Comparison of ENCODE assay signal across 18 cellular contexts in genomic region chr6:163866192-163866591, GRCh38.
DNase-seq lines count a peak whose midpoint lies in the region; ATAC-seq, FAIRE-seq and TF ChIP-seq lines count a peak whose summit lies in the region.
"Had no signal": no experiment of that assay in that cellular context is flagged by ENCODE, and none has a peak within 500 bp of the region (broad histone marks: within the 10 kb centered on the region; RNA-seq: fewer than 3 reads in every experiment).

No MANE protein-coding gene starts in this region.

- no peak overlapping the region for H2AK5ac ChIP-seq in H1 (ENCODE audit: low read depth, low read length)

- no peak overlapping the region for H3K27ac ChIP-seq in H1 (ENCODE audit: low read depth, low read length)
- H3K27ac ChIP-seq in spleen = no peak overlapping the region
- H3K27ac ChIP-seq: C4-2B, SJCRH30 had no signal

- H3K18ac ChIP-seq in H1 (ENCODE audit: extremely low read depth, low read length) = no peak overlapping the region; the same call in 1 of the 2 replicates

- H2BK12ac ChIP-seq in H1 (ENCODE audit: low read depth, low read length) = peak overlapping the region; percentile 45; the same call in 1 of the 2 replicates

- FAIRE-seq in H1 (lab: Jason Lieb, UNC) = no peak
- FAIRE-seq: G401.6 had no signal

- H4K91ac ChIP-seq in H1 (replicated peaks; ENCODE audit: insufficient read length, low read length) = no peak overlapping the region

- H3K4me1 ChIP-seq in H1 (replicated peaks in 1 of 4; ENCODE audit: control insufficient read depth in 3 of 4, insufficient read depth in 4 of 4, low read length in 3 of 4) (peaks cover 2 to 14% (median 6%) of the 10 kb centered on the region in 4 experiments), spleen (peaks cover 0 to 6% (median 0%) of the 10 kb centered on the region in 6 donors)

- no peak for TF ChIP-seq POLR2A in H1 (IDR thresholded peaks at IDR 0.05; ENCODE audit: control extremely low read depth in 1 of 2, low read depth in 2 of 2, low read length in 2 of 2)
- no peak for TF ChIP-seq POLR2A in spleen (IDR thresholded peaks at IDR 0.05)

- H3K4me1 Mint-ChIP-seq in activated T-cell treated with anti-CD3 and anti-CD28 coated beads, Interleukin-2, amount 50 U/mL, for 4 hours (ENCODE audit: low read depth) = no peaks in the 10 kb centered on the region

- CTCF ChIA-PET in H1 (lab: Charles Lee; ENCODE audit: partially characterized antibody) = interaction anchor here (1.0 to 1.5 kb wide), 2 partner anchors 45 to 140 kb away, joined by 3 read pairs; no protein-coding TSS in a partner anchor

- no peaks in the 10 kb centered on the region for H4K20me1 ChIP-seq in H1 (replicated peaks in 1 of 2; ENCODE audit: control insufficient read depth in 1 of 2, insufficient read depth in 2 of 2, low read length in 2 of 2)

- H2AFZ ChIP-seq in H1 (ENCODE audit: low read length) = peak overlapping the region; percentile 43; the same call in 1 of the 2 replicates

- TF ChIP-seq CTCF in H1 (IDR thresholded peaks at IDR 0.05; ENCODE audit: control extremely low read depth in 1 of 3, insufficient read depth in 1 of 3, low read depth in 1 of 3, low read length in 3 of 3) (no peak), spleen (IDR thresholded peaks at IDR 0.05 in 8 of 11, conservative IDR thresholded peaks at IDR 0.05 in 3 of 11) (no peak)

- DNase-seq in Daoy (ENCODE audit: low read depth) = peak; percentile 43
- DNase-seq in H7 = peak; percentile 33
- DNase-seq in H1 (ENCODE audit: low read depth in 1 of 2, low spot score in 2 of 2) = no peak
- DNase-seq in islet precursor cell = peak; percentile 79
- no peak for DNase-seq in spleen
- no peak for DNase-seq in activated CD4-positive, alpha-beta T cell treated with anti-CD3 and anti-CD28 coated beads for 48 hours
- DNase-seq in activated T-cell treated with anti-CD3 and anti-CD28 coated beads, Interleukin-2, amount 50 U/mL, for 4 hours = no peak
- DNase-seq: ACHN, DMS79 treated with DMSO at 0.1 percent for 48 hours, KG1, NCI-H1105 treated with DMSO at 0.1 percent for 48 hours, NCI-H1694, NCI-H510A, NCI-H774, RPMI8226, SJCRH30 had no signal

- H3K56ac ChIP-seq in H1 (replicated peaks; ENCODE audit: insufficient read length, low read depth, low read length) = no peak overlapping the region

- no peak overlapping the region for H3K14ac ChIP-seq in H1 (ENCODE audit: insufficient read length)

- no peak overlapping the region for H3K9ac ChIP-seq in H1 (replicated peaks in 1 of 4; ENCODE audit: extremely low read depth in 1 of 4, low read depth in 3 of 4, low read length in 3 of 4)

- TF ChIP-seq RAD21 in H1 (IDR thresholded peaks at IDR 0.05 in 1 of 2, conservative IDR thresholded peaks at IDR 0.05 in 1 of 2; ENCODE audit: low read depth in 2 of 2, low read length in 2 of 2) = no peak; a peak in 1 of 4 replicates

- H2BK20ac ChIP-seq in H1 (ENCODE audit: low read length) = no peak overlapping the region

- H3K27me3 Mint-ChIP-seq in activated T-cell treated with anti-CD3 and anti-CD28 coated beads, Interleukin-2, amount 50 U/mL, for 4 hours (ENCODE audit: low read depth) = peaks cover 15% of the 10 kb centered on the region

- H3K9me3 Mint-ChIP-seq in activated T-cell treated with anti-CD3 and anti-CD28 coated beads, Interleukin-2, amount 50 U/mL, for 4 hours = no peaks in the 10 kb centered on the region

- ATAC-seq in activated T-cell treated with anti-CD3 and anti-CD28 coated beads, Interleukin-2, amount 50 U/mL, for 4 hours = no peak

- H3K36me3 ChIP-seq in H7 (replicated peaks; ENCODE audit: control insufficient read depth, insufficient read depth, low read length) = no peaks in the 10 kb centered on the region
- H3K36me3 ChIP-seq in H1 (ENCODE audit: control insufficient read depth in 2 of 4, insufficient read depth in 4 of 4, low read length in 3 of 4) = no peaks in the 10 kb centered on the region
- H3K36me3 ChIP-seq in spleen = no peaks in the 10 kb centered on the region
- H3K36me3 ChIP-seq: SJCRH30 had no signal

- H3K23me2 ChIP-seq in H1 (ENCODE audit: low read depth, low read length) = no peaks in the 10 kb centered on the region

- no peaks in the 10 kb centered on the region for H3K9me3 ChIP-seq in H1 (ENCODE audit: insufficient read depth in 2 of 2, low read depth in 1 of 2, low read length in 1 of 2)
- no peaks in the 10 kb centered on the region for H3K9me3 ChIP-seq in spleen
- H3K9me3 ChIP-seq: SJCRH30 had no signal

- no peak overlapping the region for H3K4me3 Mint-ChIP-seq in activated T-cell treated with anti-CD3 and anti-CD28 coated beads, Interleukin-2, amount 50 U/mL, for 4 hours

- H2BK120ac ChIP-seq in H1 (replicated peaks; ENCODE audit: low read depth, low read length) = no peak overlapping the region

- peak overlapping the region; percentile 92; the same call in 1 of the 2 replicates for H2BK15ac ChIP-seq in H1 (ENCODE audit: low read length)

- no peak overlapping the region for H4K5ac ChIP-seq in H1 (ENCODE audit: insufficient read length, low read depth, low read length)

- H4K8ac ChIP-seq in H1 (ENCODE audit: extremely low read depth, insufficient read depth, low read length) = no peak overlapping the region

- no peaks in the 10 kb centered on the region for H3K27me3 ChIP-seq in H7 (ENCODE audit: control insufficient read depth, insufficient read depth, low read length)
- H3K27me3 ChIP-seq in H1 (replicated peaks in 1 of 4; ENCODE audit: control insufficient read depth in 3 of 4, extremely low read depth in 1 of 4, insufficient read depth in 3 of 4, low read length in 3 of 4) = no peaks in the 10 kb centered on the region; a peak in 1 of 7 replicates
- peaks cover 0 to 58% (median 0%) of the 10 kb centered on the region in 7 donors for H3K27me3 ChIP-seq in spleen (replicated peaks in 1 of 7)
- H3K27me3 ChIP-seq: SJCRH30 had no signal

- H3K4me2 ChIP-seq in H1 (ENCODE audit: insufficient read depth in 1 of 2, low read depth in 2 of 2, low read length in 2 of 2) = no peak overlapping the region

- H3K79me2 ChIP-seq in H1 (ENCODE audit: control insufficient read depth in 1 of 2, insufficient read depth in 2 of 2, low read length in 2 of 2) = no peaks in the 10 kb centered on the region

- no peak overlapping the region for H3K23ac ChIP-seq in H1 (ENCODE audit: insufficient read length)

- H3K4me3 ChIP-seq in H7 (ENCODE audit: insufficient read depth, low read depth, low read length) = no peak overlapping the region
- no peak overlapping the region for H3K4me3 ChIP-seq in H1 (ENCODE audit: extremely low read depth in 1 of 4, insufficient read depth in 2 of 4, low read depth in 3 of 4, low read length in 4 of 4)
- H3K4me3 ChIP-seq in spleen = no peak overlapping the region
- H3K4me3 ChIP-seq: SJCRH30 had no signal

- no peaks in the 10 kb centered on the region for H3K79me1 ChIP-seq in H1 (ENCODE audit: low read depth, low read length)

- H3K4ac ChIP-seq in H1 (replicated peaks; ENCODE audit: insufficient read length, low read depth, low read length) = no peak overlapping the region

- POLR2A ChIA-PET in H1 (lab: Charles Lee; ENCODE audit: partially characterized antibody) = no interaction called here

- intact Hi-C loops in spleen (cut with DNase I; ENCODE audit: low total_unique reads) = no loop called here

- no peak for TF ChIP-seq EP300 in H1 (IDR thresholded peaks at IDR 0.05; ENCODE audit: borderline replicate concordance in 1 of 2, low read depth in 2 of 2, low read length in 2 of 2)

- H2BK5ac ChIP-seq in H1 (ENCODE audit: low read depth, low read length) = no peak overlapping the region

- H3K36me3 Mint-ChIP-seq in activated T-cell treated with anti-CD3 and anti-CD28 coated beads, Interleukin-2, amount 50 U/mL, for 4 hours (ENCODE audit: insufficient read depth) = no peaks in the 10 kb centered on the region

- WGBS in H1 (ENCODE audit: extremely low coverage in 1 of 2, insufficient coverage in 1 of 2, insufficient read length in 1 of 2, insufficient replicate concordance in 2 of 2, low coverage in 1 of 2, low lambda C conversion rate in 2 of 2, missing lambda C conversion rate in 1 of 2), 2 experiments = 67% methylated on average over 9 of the region's 9 CpGs; no CpG with 5 or more reads in 1 of the 2 experiments
- 66 to 82% (median 74%) methylated on average over 8 to 9 of the region's 9 CpGs for WGBS in spleen, 5 donors

TF ChIP-seq in H1, 55 proteins besides CTCF, POLR2A, EP300 and RAD21:
- TF ChIP-seq MAX (IDR thresholded peaks at IDR 0.05) (no peak), CHD1 (IDR thresholded peaks at IDR 0.05; ENCODE audit: low read depth, low read length) (no peak), TEAD4 (IDR thresholded peaks at IDR 0.05; ENCODE audit: low read depth, low read length) (no peak), SP1 (IDR thresholded peaks at IDR 0.05; ENCODE audit: low read depth, low read length) (no peak), POLR2AphosphoS5 (IDR thresholded peaks at IDR 0.05; ENCODE audit: low read depth, low read length) (no peak), USF2 (IDR thresholded peaks at IDR 0.05; ENCODE audit: low read length) (no peak)

Comparison
In these comparisons a context has a peak if more than half of its experiments do, and no peak if none do; other contexts are left out.
1. DNase-seq: peak in Daoy (single experiment), H7 (single experiment) and islet precursor cell (single experiment); none in H1 (0 of 2), spleen (single experiment), activated CD4-positive, alpha-beta T cell treated with anti-CD3 and anti-CD28 coated beads for 48 hours (single experiment) and activated T-cell treated with anti-CD3 and anti-CD28 coated beads, Interleukin-2, amount 50 U/mL, for 4 hours (single experiment).